9 cellular contexts compared by ENCODE assay signal in the genomic region with DNA sequence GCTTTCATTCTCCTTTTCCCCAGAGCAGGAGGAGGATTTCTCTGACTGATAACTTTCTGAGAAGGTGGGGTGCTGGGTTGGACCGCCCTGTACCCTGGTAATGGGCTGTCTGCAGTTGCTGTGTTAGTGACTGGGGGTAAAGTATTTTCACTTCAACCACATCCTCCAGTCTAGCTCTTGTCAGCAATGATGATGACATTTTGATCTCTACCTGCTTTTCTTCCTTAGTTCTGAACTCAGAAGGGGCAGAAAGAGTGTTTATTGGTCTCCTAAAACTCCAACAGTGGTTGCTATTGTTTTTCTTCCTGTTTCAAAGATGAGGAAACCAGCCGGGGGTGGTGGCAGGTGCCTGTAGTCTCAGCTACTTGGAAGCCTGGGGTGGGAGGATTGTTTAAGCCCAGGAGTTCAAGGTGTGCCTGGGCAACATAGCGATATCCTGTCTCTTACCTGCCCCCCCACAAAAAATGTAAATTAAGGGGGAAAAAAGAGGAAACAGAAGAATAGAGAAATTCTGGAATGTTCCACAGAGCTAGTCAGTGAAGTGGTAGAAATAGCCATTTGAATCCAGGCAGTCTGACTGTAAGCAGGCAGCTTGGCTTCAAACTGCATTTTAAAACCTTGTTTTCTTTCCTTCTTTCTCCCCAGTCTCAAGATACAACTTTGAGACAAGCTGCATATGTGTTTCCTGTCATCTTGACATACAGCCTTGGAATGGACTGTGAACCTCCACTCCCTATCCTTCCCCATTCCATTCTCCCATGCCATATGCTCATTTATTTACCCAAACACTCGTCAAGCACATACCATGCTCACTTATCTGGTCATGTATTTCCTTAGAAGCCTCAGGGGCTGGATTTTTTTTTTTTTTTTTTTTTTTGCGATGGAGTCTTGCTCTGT. TPM values are rescaled to one million over a fixed set of nuclear protein-coding genes. Genes with fewer than 3 reads are reported as not detected.
A peak's percentile ranks its signal among the peaks of the same experiment; 100 is the strongest.
DNase-seq lines count a peak whose midpoint lies in the region; ATAC-seq and TF ChIP-seq lines count a peak whose summit lies in the region.
"Had no signal": no experiment of that assay in that cellular context is flagged by ENCODE, and none has a peak within 500 bp of the region (broad histone marks: within the 10 kb centered on the region; RNA-seq: fewer than 3 reads in every experiment).

No MANE protein-coding gene starts in this region.

- H3K27ac ChIP-seq in liver (ENCODE audit: low read depth in 1 of 2, low read length in 2 of 2) (peak overlapping the region; percentile 45 to 53), vagina (peak overlapping the region; percentile 69)

- no peak overlapping the region for H3K9ac ChIP-seq in liver (ENCODE audit: low read depth in 1 of 2, low read length in 2 of 2)

- peak; percentile 42 for ATAC-seq in GM21786 (IDR thresholded peaks at IDR 0.05; ENCODE audit: unreplicated experiment)
- no peak for ATAC-seq in omental fat pad (ENCODE audit: low FRiP score)

- intact Hi-C loops in vagina (cut with DNase I) = loop anchor here (10.0 kb wide), 1 partner anchor 369 kb away; a partner anchor contains a TSS

- H3K4me1 ChIP-seq in liver (ENCODE audit: control insufficient read depth in 4 of 4, insufficient read depth in 4 of 4, low read length in 3 of 4) (peaks cover 2 to 13% (median 6%) of the 10 kb centered on the region in 4 donors), vagina (peaks cover 47% of the 10 kb centered on the region)

- 56% methylated on average over 5 of the region's 5 CpGs for WGBS in liver

- no peak for TF ChIP-seq POLR2A in vagina (IDR thresholded peaks at IDR 0.05)

- TF ChIP-seq CTCF in liver (IDR thresholded peaks at IDR 0.05; ENCODE audit: low read depth, low read length, missing input control) (no peak), vagina (IDR thresholded peaks at IDR 0.05) (no peak), omental fat pad (IDR thresholded peaks at IDR 0.05) (no peak)

- no peaks in the 10 kb centered on the region for H3K27me3 ChIP-seq in liver (ENCODE audit: control insufficient read depth in 4 of 4, insufficient read depth in 4 of 4, low read length in 3 of 4)
- H3K27me3 ChIP-seq in vagina = no peaks in the 10 kb centered on the region

- H3K4me3 ChIP-seq in liver (ENCODE audit: low read depth in 1 of 3, low read length in 3 of 3) = no peak overlapping the region
- no peak overlapping the region for H3K4me3 ChIP-seq in vagina
- H3K4me3 ChIP-seq: lung had no signal

- no peak for TF ChIP-seq RAD21 in liver (IDR thresholded peaks at IDR 0.05)

- H3K36me3 ChIP-seq in liver (ENCODE audit: control insufficient read depth in 4 of 4, insufficient read depth in 3 of 4, low read depth in 1 of 4, low read length in 3 of 4) (no peaks in the 10 kb centered on the region), vagina (no peaks in the 10 kb centered on the region)

- DNase-seq in GM03348 (ENCODE audit: low spot score) (peak; percentile 21), NCI-H69 (lab: John Stamatoyannopoulos, UW) (peak; percentile 64), vagina (ENCODE audit: extremely low spot score in 2 of 2) (no peak), COLO829 (ENCODE audit: low spot score) (no peak), omental fat pad (ENCODE audit: low spot score) (no peak)
- peak; percentile 59 for DNase-seq in activated naive CD4-positive, alpha-beta T cell treated with Interleukin-2 at 50 U/mL for 16 hours

- H3K9me3 ChIP-seq in liver (ENCODE audit: control insufficient read depth in 4 of 4, low read length in 3 of 4) = no peaks in the 10 kb centered on the region
- no peaks in the 10 kb centered on the region for H3K9me3 ChIP-seq in vagina

TF ChIP-seq in liver, 16 proteins besides CTCF, POLR2A, EP300 and RAD21:
- TF ChIP-seq EGR1 (IDR thresholded peaks at IDR 0.05; ENCODE audit: low read depth in 2 of 2) (no peak), SP1 (IDR thresholded peaks at IDR 0.05) (no peak), TAF1 (conservative IDR thresholded peaks at IDR 0.05) (no peak), JUND (IDR thresholded peaks at IDR 0.05) (no peak), NR2F2 (IDR thresholded peaks at IDR 0.05) (no peak), HNF4G (IDR thresholded peaks at IDR 0.05) (no peak), FOXA2 (IDR thresholded peaks at IDR 0.05) (no peak), RXRA (IDR thresholded peaks at IDR 0.05) (no peak), HNF4A (conservative IDR thresholded peaks at IDR 0.05) (no peak), YY1 (IDR thresholded peaks at IDR 0.05) (no peak), FOXA1 (IDR thresholded peaks at IDR 0.05) (no peak), GABPA (IDR thresholded peaks at IDR 0.05 in 1 of 2, conservative IDR thresholded peaks at IDR 0.05 in 1 of 2) (no peak)
- TF ChIP-seq, protein P1, sequence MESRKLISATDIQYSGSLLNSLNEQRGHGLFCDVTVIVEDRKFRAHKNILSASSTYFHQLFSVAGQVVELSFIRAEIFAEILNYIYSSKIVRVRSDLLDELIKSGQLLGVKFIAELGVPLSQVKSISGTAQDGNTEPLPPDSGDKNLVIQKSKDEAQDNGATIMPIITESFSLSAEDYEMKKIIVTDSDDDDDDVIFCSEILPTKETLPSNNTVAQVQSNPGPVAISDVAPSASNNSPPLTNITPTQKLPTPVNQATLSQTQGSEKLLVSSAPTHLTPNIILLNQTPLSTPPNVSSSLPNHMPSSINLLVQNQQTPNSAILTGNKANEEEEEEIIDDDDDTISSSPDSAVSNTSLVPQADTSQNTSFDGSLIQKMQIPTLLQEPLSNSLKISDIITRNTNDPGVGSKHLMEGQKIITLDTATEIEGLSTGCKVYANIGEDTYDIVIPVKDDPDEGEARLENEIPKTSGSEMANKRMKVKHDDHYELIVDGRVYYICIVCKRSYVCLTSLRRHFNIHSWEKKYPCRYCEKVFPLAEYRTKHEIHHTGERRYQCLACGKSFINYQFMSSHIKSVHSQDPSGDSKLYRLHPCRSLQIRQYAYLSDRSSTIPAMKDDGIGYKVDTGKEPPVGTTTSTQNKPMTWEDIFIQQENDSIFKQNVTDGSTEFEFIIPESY (IDR thresholded peaks at IDR 0.05) = no peak
- TF ChIP-seq, protein P2, sequence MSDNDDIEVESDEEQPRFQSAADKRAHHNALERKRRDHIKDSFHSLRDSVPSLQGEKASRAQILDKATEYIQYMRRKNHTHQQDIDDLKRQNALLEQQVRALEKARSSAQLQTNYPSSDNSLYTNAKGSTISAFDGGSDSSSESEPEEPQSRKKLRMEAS (IDR thresholded peaks at IDR 0.05) = no peak
- TF ChIP-seq, protein P3, sequence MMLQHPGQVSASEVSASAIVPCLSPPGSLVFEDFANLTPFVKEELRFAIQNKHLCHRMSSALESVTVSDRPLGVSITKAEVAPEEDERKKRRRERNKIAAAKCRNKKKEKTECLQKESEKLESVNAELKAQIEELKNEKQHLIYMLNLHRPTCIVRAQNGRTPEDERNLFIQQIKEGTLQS (IDR thresholded peaks at IDR 0.05) = no peak
- TF ChIP-seq, protein P4, sequence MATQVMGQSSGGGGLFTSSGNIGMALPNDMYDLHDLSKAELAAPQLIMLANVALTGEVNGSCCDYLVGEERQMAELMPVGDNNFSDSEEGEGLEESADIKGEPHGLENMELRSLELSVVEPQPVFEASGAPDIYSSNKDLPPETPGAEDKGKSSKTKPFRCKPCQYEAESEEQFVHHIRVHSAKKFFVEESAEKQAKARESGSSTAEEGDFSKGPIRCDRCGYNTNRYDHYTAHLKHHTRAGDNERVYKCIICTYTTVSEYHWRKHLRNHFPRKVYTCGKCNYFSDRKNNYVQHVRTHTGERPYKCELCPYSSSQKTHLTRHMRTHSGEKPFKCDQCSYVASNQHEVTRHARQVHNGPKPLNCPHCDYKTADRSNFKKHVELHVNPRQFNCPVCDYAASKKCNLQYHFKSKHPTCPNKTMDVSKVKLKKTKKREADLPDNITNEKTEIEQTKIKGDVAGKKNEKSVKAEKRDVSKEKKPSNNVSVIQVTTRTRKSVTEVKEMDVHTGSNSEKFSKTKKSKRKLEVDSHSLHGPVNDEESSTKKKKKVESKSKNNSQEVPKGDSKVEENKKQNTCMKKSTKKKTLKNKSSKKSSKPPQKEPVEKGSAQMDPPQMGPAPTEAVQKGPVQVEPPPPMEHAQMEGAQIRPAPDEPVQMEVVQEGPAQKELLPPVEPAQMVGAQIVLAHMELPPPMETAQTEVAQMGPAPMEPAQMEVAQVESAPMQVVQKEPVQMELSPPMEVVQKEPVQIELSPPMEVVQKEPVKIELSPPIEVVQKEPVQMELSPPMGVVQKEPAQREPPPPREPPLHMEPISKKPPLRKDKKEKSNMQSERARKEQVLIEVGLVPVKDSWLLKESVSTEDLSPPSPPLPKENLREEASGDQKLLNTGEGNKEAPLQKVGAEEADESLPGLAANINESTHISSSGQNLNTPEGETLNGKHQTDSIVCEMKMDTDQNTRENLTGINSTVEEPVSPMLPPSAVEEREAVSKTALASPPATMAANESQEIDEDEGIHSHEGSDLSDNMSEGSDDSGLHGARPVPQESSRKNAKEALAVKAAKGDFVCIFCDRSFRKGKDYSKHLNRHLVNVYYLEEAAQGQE (IDR thresholded peaks at IDR 0.05) = no peak

RNA-seq across cellular contexts. Expression of a gene that starts 3.3 kb away (rescaled TPM):
- 10 to 100 TPM; 10.8 to 14.5 TPM for total RNA-seq in liver
- polyA plus RNA-seq in liver = 1 to 10 TPM; 4.4 to 5.7 TPM
- 44.0 TPM for total RNA-seq in vagina
- total RNA-seq in omental fat pad = 10 to 100 TPM; 19.8 to 44.8 (median 28.2) TPM

Comparison
In these comparisons a context has a peak if more than half of its experiments do, and no peak if none do; other contexts are left out.
1. DNase-seq: peak in GM03348 (single experiment), NCI-H69 (single experiment) and activated naive CD4-positive, alpha-beta T cell treated with Interleukin-2 at 50 U/mL for 16 hours (single experiment); none in vagina (0 of 2), COLO829 (single experiment) and omental fat pad (single experiment).